Comparison of ENCODE assay signal across 8 cellular contexts in the genomic region with DNA sequence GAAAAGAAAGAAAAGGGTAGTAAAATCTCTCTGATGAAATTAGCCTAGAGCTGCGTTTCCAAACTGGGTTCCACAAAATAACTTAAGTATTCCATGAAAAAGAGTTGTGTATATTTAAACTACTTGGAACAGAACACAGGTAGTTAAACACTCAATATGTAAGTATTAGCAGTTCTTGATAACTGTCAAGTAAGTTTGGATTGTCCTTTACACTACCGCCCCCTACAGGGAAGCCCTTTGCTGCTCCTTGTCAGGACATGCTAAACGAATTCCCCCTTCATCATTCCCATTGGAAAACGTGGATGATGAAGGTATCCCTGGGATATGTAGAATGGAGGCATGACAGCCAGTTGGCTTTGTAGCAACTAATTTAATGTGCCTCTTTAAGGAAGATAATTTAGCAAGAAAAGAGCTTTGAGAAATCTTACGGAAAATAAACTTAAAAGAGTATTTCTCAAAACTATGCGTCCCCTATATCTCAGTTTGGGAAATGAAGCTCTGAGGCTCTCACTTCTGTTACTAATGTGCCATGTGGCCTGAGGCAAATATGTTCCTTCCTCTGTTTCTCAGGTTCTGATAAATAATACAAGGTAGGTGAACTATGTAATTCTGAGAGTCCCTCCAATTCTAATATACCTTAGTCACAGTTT. TPM values are rescaled to one million over a fixed set of nuclear protein-coding genes. Genes with fewer than 3 reads are reported as not detected.
DNase-seq lines count a peak whose midpoint lies in the region; ATAC-seq and TF ChIP-seq lines count a peak whose summit lies in the region.

No MANE protein-coding gene starts in this region.

- peak; percentile 98 for TF ChIP-seq CTCF in DOHH2 (IDR thresholded peaks at IDR 0.05; ENCODE audit: low read depth, low read length, poor library complexity, severe bottlenecking)
- TF ChIP-seq CTCF in WI38 (IDR thresholded peaks at IDR 0.05; ENCODE audit: low read depth, low read length) = peak; percentile 60
- peak; percentile 53 for TF ChIP-seq CTCF in lung (IDR thresholded peaks at IDR 0.05; ENCODE audit: control extremely low read depth, extremely low read depth)

- H3K79me2 ChIP-seq in DOHH2 (ENCODE audit: control insufficient read depth, low read length) = no peaks in the 10 kb centered on the region

- H3K4me3 ChIP-seq in DOHH2 (ENCODE audit: low read length) = no peak overlapping the region
- H3K4me3 ChIP-seq in WI38 (ENCODE audit: low read depth, low read length) = no peak overlapping the region
- H3K4me3 ChIP-seq in lung = no peak overlapping the region

- H4K20me1 ChIP-seq in DOHH2 (ENCODE audit: control insufficient read depth, insufficient read depth, low read depth, low read length) = no peaks in the 10 kb centered on the region

- H3K4me1 ChIP-seq in DOHH2 (ENCODE audit: control insufficient read depth, low read length) = no peaks in the 10 kb centered on the region
- peaks cover 0 to 2% of the 10 kb centered on the region in 2 donors for H3K4me1 ChIP-seq in lung (ENCODE audit: control insufficient read depth in 2 of 2, insufficient read depth in 2 of 2, low read length in 2 of 2)

- 54 to 56% methylated on average over 6 of the region's 6 CpGs for WGBS in lung, 2 donors

- no peaks in the 10 kb centered on the region for H3K27me3 ChIP-seq in DOHH2 (ENCODE audit: control insufficient read depth, low read length)
- no peaks in the 10 kb centered on the region for H3K27me3 ChIP-seq in lung (ENCODE audit: control insufficient read depth, insufficient read depth)

- no peak for ATAC-seq in lung (ENCODE audit: insufficient read depth, low FRiP score)
- no peak for ATAC-seq in GM21529 (IDR thresholded peaks at IDR 0.05; ENCODE audit: unreplicated experiment)

- no peaks in the 10 kb centered on the region for H3K9me3 ChIP-seq in DOHH2 (ENCODE audit: control insufficient read depth, insufficient read depth, low read length)
- H3K9me3 ChIP-seq in lung (ENCODE audit: control insufficient read depth in 2 of 2, insufficient read depth in 1 of 2, low read length in 1 of 2) = no peaks in the 10 kb centered on the region

- no peak overlapping the region for H3K4me2 ChIP-seq in DOHH2 (ENCODE audit: low read length)

- no peak overlapping the region for H3K27ac ChIP-seq in DOHH2 (ENCODE audit: low read depth, low read length)
- no peak overlapping the region for H3K27ac ChIP-seq in caudate nucleus (ENCODE audit: low read depth, low read length)
- no peak overlapping the region for H3K27ac ChIP-seq in lung (ENCODE audit: low read depth in 1 of 2, low read length in 1 of 2)

- H3K9me2 ChIP-seq in DOHH2 (replicated peaks; ENCODE audit: control insufficient read depth, low read length) = no peaks in the 10 kb centered on the region

- H3K36me3 ChIP-seq in DOHH2 (ENCODE audit: control insufficient read depth, low read length) = peaks cover 65% of the 10 kb centered on the region
- peaks cover 20 to 34% of the 10 kb centered on the region in 2 donors for H3K36me3 ChIP-seq in lung (ENCODE audit: control insufficient read depth in 2 of 2, insufficient read depth in 2 of 2, low read length in 2 of 2)

- DNase-seq in KBM-7 = peak; percentile 60
- DNase-seq in caudate nucleus (lab: John Stamatoyannopoulos, UW) = peak in 40 of 61 donors; percentile 4 to 82 (median 37)
- peak; percentile 72 for DNase-seq in lung (ENCODE audit: low spot score)
- peak; percentile 29 for DNase-seq in stimulated activated CD8-positive, alpha-beta memory T cell treated with anti-CD3 and anti-CD28 coated beads, Interleukin-12 subunit alpha, Interleukin-12 subunit beta, amount 100 ng/mL, for 4 hours (ENCODE audit: low read depth)
- DNase-seq in mesenteric fat pad (ENCODE audit: low spot score) = no peak

- in situ Hi-C loops in KBM-7 (cut with MboI; ENCODE audit: low pct_unique_long_range_greater_than_20kb, low sequenced_read_pairs) = no loop called here

- H3F3A ChIP-seq in DOHH2 (ENCODE audit: control insufficient read depth, insufficient read depth) = peaks cover 13% of the 10 kb centered on the region

RNA-seq across cellular contexts. Expression of gene NCBP3, which starts 18.8 kb away (rescaled TPM):
- total RNA-seq in lung (10 to 100 TPM; 34.3 to 49.4 TPM), mesenteric fat pad (27.5 TPM)
- 10 to 100 TPM; 15.9 to 17.8 TPM for polyA plus RNA-seq in lung

RNA-seq across cellular contexts. Expression of gene ITGAE, which starts 26.3 kb away (rescaled TPM):
- total RNA-seq in lung (10 to 100 TPM; 16.8 to 21.3 TPM), mesenteric fat pad (19.8 TPM)
- polyA plus RNA-seq in lung = 10 to 100 TPM; 34.0 to 37.3 TPM
